Comparison of ENCODE assay signal across 1 cellular context in genomic region chr10:31961675-31962074, GRCh38.
TF ChIP-seq lines count a peak whose summit lies in the region.

No MANE protein-coding gene starts in this region.

TF ChIP-seq in GM23338, 12 proteins besides CTCF, POLR2A, EP300 and RAD21 (continued from another document):
- TF ChIP-seq, protein P1, sequence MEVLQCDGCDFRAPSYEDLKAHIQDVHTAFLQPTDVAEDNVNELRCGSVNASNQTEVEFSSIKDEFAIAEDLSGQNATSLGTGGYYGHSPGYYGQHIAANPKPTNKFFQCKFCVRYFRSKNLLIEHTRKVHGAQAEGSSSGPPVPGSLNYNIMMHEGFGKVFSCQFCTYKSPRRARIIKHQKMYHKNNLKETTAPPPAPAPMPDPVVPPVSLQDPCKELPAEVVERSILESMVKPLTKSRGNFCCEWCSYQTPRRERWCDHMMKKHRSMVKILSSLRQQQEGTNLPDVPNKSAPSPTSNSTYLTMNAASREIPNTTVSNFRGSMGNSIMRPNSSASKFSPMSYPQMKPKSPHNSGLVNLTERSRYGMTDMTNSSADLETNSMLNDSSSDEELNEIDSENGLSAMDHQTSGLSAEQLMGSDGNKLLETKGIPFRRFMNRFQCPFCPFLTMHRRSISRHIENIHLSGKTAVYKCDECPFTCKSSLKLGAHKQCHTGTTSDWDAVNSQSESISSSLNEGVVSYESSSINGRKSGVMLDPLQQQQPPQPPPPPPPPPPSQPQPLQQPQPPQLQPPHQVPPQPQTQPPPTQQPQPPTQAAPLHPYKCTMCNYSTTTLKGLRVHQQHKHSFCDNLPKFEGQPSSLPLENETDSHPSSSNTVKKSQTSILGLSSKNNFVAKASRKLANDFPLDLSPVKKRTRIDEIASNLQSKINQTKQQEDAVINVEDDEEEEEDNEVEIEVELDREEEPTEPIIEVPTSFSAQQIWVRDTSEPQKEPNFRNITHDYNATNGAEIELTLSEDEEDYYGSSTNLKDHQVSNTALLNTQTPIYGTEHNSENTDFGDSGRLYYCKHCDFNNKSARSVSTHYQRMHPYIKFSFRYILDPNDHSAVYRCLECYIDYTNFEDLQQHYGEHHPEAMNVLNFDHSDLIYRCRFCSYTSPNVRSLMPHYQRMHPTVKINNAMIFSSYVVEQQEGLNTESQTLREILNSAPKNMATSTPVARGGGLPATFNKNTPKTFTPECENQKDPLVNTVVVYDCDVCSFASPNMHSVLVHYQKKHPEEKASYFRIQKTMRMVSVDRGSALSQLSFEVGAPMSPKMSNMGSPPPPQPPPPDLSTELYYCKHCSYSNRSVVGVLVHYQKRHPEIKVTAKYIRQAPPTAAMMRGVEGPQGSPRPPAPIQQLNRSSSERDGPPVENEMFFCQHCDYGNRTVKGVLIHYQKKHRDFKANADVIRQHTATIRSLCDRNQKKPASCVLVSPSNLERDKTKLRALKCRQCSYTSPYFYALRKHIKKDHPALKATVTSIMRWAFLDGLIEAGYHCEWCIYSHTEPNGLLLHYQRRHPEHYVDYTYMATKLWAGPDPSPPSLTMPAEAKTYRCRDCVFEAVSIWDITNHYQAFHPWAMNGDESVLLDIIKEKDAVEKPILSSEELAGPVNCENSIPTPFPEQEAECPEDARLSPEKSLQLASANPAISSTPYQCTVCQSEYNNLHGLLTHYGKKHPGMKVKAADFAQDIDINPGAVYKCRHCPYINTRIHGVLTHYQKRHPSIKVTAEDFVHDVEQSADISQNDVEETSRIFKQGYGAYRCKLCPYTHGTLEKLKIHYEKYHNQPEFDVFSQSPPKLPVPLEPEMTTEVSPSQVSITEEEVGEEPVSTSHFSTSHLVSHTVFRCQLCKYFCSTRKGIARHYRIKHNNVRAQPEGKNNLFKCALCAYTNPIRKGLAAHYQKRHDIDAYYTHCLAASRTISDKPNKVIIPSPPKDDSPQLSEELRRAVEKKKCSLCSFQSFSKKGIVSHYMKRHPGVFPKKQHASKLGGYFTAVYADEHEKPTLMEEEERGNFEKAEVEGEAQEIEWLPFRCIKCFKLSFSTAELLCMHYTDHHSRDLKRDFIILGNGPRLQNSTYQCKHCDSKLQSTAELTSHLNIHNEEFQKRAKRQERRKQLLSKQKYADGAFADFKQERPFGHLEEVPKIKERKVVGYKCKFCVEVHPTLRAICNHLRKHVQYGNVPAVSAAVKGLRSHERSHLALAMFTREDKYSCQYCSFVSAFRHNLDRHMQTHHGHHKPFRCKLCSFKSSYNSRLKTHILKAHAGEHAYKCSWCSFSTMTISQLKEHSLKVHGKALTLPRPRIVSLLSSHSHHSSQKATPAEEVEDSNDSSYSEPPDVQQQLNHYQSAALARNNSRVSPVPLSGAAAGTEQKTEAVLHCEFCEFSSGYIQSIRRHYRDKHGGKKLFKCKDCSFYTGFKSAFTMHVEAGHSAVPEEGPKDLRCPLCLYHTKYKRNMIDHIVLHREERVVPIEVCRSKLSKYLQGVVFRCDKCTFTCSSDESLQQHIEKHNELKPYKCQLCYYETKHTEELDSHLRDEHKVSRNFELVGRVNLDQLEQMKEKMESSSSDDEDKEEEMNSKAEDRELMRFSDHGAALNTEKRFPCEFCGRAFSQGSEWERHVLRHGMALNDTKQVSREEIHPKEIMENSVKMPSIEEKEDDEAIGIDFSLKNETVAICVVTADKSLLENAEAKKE (CRISPR knock-in tag; IDR thresholded peaks at IDR 0.05): no peak
